Comparison of ENCODE assay signal across 1 cellular context in the genomic region with DNA sequence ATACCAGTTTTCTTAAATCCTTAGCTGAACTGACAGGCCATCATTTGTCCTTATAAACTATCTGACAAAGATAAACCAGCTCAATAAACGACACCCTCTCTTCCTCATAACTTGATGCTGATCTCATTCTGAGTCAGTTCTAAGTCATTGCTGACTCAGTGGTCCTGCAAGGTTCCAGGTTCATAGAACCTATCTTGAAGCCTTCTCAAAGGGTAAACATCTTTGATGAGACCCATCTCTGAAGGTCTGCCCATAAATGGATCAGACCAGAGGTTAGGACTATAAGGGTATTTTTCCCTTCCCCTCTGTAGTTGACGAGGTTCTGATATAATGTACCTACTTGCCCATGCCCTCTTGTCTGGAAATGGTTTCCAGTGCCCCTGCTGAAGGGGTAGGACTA.
TF ChIP-seq lines count a peak whose summit lies in the region.

No MANE protein-coding gene starts in this region.

TF ChIP-seq in HCT116, 20 proteins besides CTCF, POLR2A, EP300 and RAD21 (continued from another document):
- TF ChIP-seq, protein P1, sequence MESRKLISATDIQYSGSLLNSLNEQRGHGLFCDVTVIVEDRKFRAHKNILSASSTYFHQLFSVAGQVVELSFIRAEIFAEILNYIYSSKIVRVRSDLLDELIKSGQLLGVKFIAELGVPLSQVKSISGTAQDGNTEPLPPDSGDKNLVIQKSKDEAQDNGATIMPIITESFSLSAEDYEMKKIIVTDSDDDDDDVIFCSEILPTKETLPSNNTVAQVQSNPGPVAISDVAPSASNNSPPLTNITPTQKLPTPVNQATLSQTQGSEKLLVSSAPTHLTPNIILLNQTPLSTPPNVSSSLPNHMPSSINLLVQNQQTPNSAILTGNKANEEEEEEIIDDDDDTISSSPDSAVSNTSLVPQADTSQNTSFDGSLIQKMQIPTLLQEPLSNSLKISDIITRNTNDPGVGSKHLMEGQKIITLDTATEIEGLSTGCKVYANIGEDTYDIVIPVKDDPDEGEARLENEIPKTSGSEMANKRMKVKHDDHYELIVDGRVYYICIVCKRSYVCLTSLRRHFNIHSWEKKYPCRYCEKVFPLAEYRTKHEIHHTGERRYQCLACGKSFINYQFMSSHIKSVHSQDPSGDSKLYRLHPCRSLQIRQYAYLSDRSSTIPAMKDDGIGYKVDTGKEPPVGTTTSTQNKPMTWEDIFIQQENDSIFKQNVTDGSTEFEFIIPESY (IDR thresholded peaks at IDR 0.05; ENCODE audit: extremely low read depth, insufficient replicate concordance, low read length) = peak; percentile 28
- TF ChIP-seq JUND (IDR thresholded peaks at IDR 0.05) (peak; percentile 99), SRF (IDR thresholded peaks at IDR 0.05; ENCODE audit: low read depth) (peak; percentile 97), REST (IDR thresholded peaks at IDR 0.05; ENCODE audit: low read depth) (no peak), ELF1 (IDR thresholded peaks at IDR 0.05; ENCODE audit: borderline replicate concordance, low read depth) (peak; percentile 58; the same call in 1 of the 2 replicates), ZNF274 (IDR thresholded peaks at IDR 0.05; ENCODE audit: low read depth, low read length) (no peak), CEBPB (IDR thresholded peaks at IDR 0.05; ENCODE audit: low read depth) (peak; percentile 80), ZFX (IDR thresholded peaks at IDR 0.05) (no peak), FOSL1 (IDR thresholded peaks at IDR 0.05; ENCODE audit: low read depth) (peak; percentile 100), POLR2AphosphoS5 (IDR thresholded peaks at IDR 0.05; ENCODE audit: low read depth, low read length) (peak; percentile 65; the same call in 1 of the 2 replicates), EZH2phosphoT487 (IDR thresholded peaks at IDR 0.05; ENCODE audit: borderline replicate concordance) (no peak), TCF7L2 (IDR thresholded peaks at IDR 0.05; ENCODE audit: borderline replicate concordance, extremely low read depth, insufficient read depth, insufficient read length) (no peak), SIN3A (IDR thresholded peaks at IDR 0.05; ENCODE audit: low read depth) (peak; percentile 89), SP1 (IDR thresholded peaks at IDR 0.05; ENCODE audit: low read depth) (peak; percentile 96), YY1 (IDR thresholded peaks at IDR 0.05; ENCODE audit: extremely low read depth, insufficient replicate concordance, low read depth, low read length) (peak; percentile 32), EGR1 (IDR thresholded peaks at IDR 0.05; ENCODE audit: low read depth) (no peak), EZH2 (IDR thresholded peaks at IDR 0.05) (no peak)
- TF ChIP-seq, protein P2, sequence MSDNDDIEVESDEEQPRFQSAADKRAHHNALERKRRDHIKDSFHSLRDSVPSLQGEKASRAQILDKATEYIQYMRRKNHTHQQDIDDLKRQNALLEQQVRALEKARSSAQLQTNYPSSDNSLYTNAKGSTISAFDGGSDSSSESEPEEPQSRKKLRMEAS (IDR thresholded peaks at IDR 0.05) = peak; percentile 59
- TF ChIP-seq, protein P3, sequence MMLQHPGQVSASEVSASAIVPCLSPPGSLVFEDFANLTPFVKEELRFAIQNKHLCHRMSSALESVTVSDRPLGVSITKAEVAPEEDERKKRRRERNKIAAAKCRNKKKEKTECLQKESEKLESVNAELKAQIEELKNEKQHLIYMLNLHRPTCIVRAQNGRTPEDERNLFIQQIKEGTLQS (IDR thresholded peaks at IDR 0.05) = peak; percentile 93
